In the genomic region with DNA sequence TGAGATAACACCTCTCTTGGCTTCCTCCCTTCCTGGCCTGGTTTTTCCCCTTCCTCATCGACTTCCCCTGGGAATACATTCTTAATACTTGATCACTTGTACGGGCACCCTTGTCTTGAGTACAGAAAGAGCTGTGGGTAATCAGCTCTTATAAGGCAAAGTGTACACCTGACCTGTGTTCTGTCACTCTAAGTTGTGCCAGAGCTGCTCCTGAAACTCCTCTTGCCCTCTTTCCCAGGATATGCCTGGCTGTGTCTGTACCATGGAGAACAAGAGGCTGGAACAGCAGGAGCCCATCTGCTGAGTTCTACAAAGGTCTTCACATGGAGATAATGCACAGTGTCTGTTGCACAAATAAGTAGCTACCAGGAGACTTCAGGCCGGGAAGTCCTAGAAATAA, we compare ENCODE assay signal across 28 cellular contexts.
"Had no signal": no experiment of that assay in that cellular context is flagged by ENCODE, and none has a peak within 500 bp of the region (broad histone marks: within the 10 kb centered on the region; RNA-seq: fewer than 3 reads in every experiment).

No MANE protein-coding gene starts in this region.

- H3K9me3 ChIP-seq: adrenal gland, body of pancreas had no signal

- H3K4me3 ChIP-seq: adrenal gland, body of pancreas, esophagus squamous epithelium, gastroesophageal sphincter had no signal

- DNase-seq: activated CD4-positive, alpha-beta memory T cell treated with anti-CD3 and anti-CD28 coated beads for 36 hours; activated CD4-positive, alpha-beta T cell treated with anti-CD3 and anti-CD28 coated beads for 36 hours; activated CD4-positive, alpha-beta T cell treated with anti-CD3 and anti-CD28 coated beads, Interleukin-2, amount 10 ng/mL, durations not matched to agents 24 days and 14 days; activated CD4-positive, CD25-positive, alpha-beta regulatory T cell; activated CD4-positive, CD25-positive, alpha-beta regulatory T cell treated with anti-CD3 and anti-CD28 coated beads, Interleukin-2, amount 50 U/mL, for 72 hours; activated CD8-positive, alpha-beta memory T cell treated with anti-CD3 and anti-CD28 coated beads, Interleukin-2, amount 10 ng/mL, durations not matched to agents 7 days and 5 days; activated CD8-positive, alpha-beta memory T cell treated with anti-CD3 and anti-CD28 coated beads, Interleukin-2, amount 50 U/mL, for 4 hours; activated CD8-positive, alpha-beta T cell treated with anti-CD3 and anti-CD28 coated beads, Interleukin-2, amount 10 ng/mL, durations not matched to agents 7 days and 5 days; activated effector memory CD4-positive, alpha-beta T cell treated with anti-CD3 and anti-CD28 coated beads, Interleukin-2, amount 50 U/mL, for 16 hours; activated naive CD4-positive, alpha-beta T cell treated with anti-CD3 and anti-CD28 coated beads for 36 hours; activated naive CD8-positive, alpha-beta T cell treated with anti-CD3 and anti-CD28 coated beads for 36 hours; activated naive CD8-positive, alpha-beta T cell treated with anti-CD3 and anti-CD28 coated beads, Interleukin-2, amount 50 U/mL, for 24 hours; activated T-cell treated with anti-CD3 and anti-CD28 coated beads, Interleukin-2, amount 50 U/mL, for 1 hour; activated T-cell treated with anti-CD3 and anti-CD28 coated beads, Interleukin-2, amount 50 U/mL, for 48 hours; adrenal gland; amygdala; aorta; body of pancreas; caudate nucleus; cortex of kidney; dermis blood vessel endothelial cell; effector CD4-positive, alpha-beta T cell; effector memory CD8-positive, alpha-beta T cell; erythroblast; esophagus squamous epithelium; foreskin melanocyte; T-helper 2 cell had no signal

- H3K4me1 ChIP-seq: adrenal gland, esophagus squamous epithelium, gastroesophageal sphincter had no signal

- H3K36me3 ChIP-seq: adrenal gland, esophagus squamous epithelium, gastroesophageal sphincter had no signal

- H3K27ac ChIP-seq: adrenal gland, body of pancreas, esophagus squamous epithelium, gastroesophageal sphincter had no signal

- ATAC-seq: activated CD4-positive, alpha-beta T cell treated with anti-CD3 and anti-CD28 coated beads for 36 hours; activated CD8-positive, alpha-beta memory T cell treated with anti-CD3 and anti-CD28 coated beads, Interleukin-2, amount 10 ng/mL, durations not matched to agents 7 days and 5 days; activated CD8-positive, alpha-beta T cell treated with anti-CD3 and anti-CD28 coated beads, Interleukin-2, amount 10 ng/mL, durations not matched to agents 7 days and 5 days; activated naive CD8-positive, alpha-beta T cell treated with anti-CD3 and anti-CD28 coated beads, Interleukin-2, amount 50 U/mL, for 24 hours; body of pancreas; effector memory CD8-positive, alpha-beta T cell; gastroesophageal sphincter had no signal

- H3K27me3 ChIP-seq: adrenal gland, body of pancreas had no signal
